In the genomic region with DNA sequence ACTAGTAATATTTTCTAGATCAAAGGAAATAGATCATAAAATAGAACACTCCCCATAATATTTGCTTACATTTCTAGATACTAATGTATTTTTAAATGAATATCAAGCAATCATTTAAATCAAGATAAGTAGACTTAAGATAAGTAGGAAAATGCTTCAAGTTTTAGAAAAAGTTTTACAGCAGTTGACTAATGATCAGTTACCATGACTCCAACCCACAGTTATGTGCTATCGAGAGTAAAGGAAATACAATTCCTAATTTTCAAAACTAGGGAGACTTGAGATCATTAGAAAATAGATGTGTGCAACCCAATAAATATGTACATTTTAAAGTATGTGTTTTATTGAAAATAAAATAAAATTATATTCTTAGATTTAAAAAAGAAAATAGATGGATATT, we compare ENCODE assay signal across 37 cellular contexts.
"Had no signal": no experiment of that assay in that cellular context is flagged by ENCODE, and none has a peak within 500 bp of the region (broad histone marks: within the 10 kb centered on the region; RNA-seq: fewer than 3 reads in every experiment).

No MANE protein-coding gene starts in this region.

- H3K4me3 Mint-ChIP-seq: activated B cell treated with CpG ODN at 0.5 μM for 24 hours; activated CD4-positive, alpha-beta memory T cell treated with anti-CD3 and anti-CD28 coated beads for 36 hours; activated CD4-positive, alpha-beta T cell treated with anti-CD3 and anti-CD28 coated beads, Interleukin-2, amount 10 ng/mL, durations not matched to agents 24 days and 14 days; activated CD8-positive, alpha-beta T cell treated with anti-CD3 and anti-CD28 coated beads for 36 hours; activated naive CD4-positive, alpha-beta T cell treated with anti-CD3 and anti-CD28 coated beads for 36 hours; activated naive CD8-positive, alpha-beta T cell treated with anti-CD3 and anti-CD28 coated beads for 36 hours; activated T-cell treated with anti-CD3 and anti-CD28 coated beads, Interleukin-2, amount 50 U/mL, for 4 hours; activated T-cell treated with anti-CD3 and anti-CD28 coated beads, Interleukin-2, amount 50 U/mL, for 72 hours; activated T-helper 1 cell treated with anti-CD3 and anti-CD28 coated beads, Interleukin-12 subunit alpha, Interleukin-12 subunit beta, Interleukin-2, Interleukin-4 antibody, amounts not matched to agents 30 ng/mL and 10 ng/mL and 1 ng/mL, durations not matched to agents 14 hours and 24 hours and 36 hours; activated T-helper 17 cell treated with anti-CD3 and anti-CD28 coated beads, Interleukin-2, amount 50 U/mL, for 72 hours; brain; central memory CD8-positive, alpha-beta T cell; T-helper 1 cell treated with Interleukin-12 subunit alpha and Interleukin-12 subunit beta and Interleukin-4 antibody, amounts not matched to agents 30 μg/mL and 1 μg/mL, for 36 hours; T-helper 2 cell treated with Interferon-gamma antibody and Interleukin-4, amounts not matched to agents 5 μg/mL and 100 μg/mL, for 36 hours had no signal

- H3K27me3 Mint-ChIP-seq: activated B cell treated with CpG ODN at 0.5 μM for 24 hours; activated CD4-positive, alpha-beta memory T cell treated with anti-CD3 and anti-CD28 coated beads for 36 hours; activated CD4-positive, alpha-beta T cell treated with anti-CD3 and anti-CD28 coated beads, Interleukin-2, amount 10 ng/mL, durations not matched to agents 24 days and 14 days; activated CD8-positive, alpha-beta T cell treated with anti-CD3 and anti-CD28 coated beads for 36 hours; activated naive CD8-positive, alpha-beta T cell treated with anti-CD3 and anti-CD28 coated beads for 36 hours; activated T-helper 17 cell treated with anti-CD3 and anti-CD28 coated beads, Interleukin-2, amount 50 U/mL, for 72 hours; brain; central memory CD8-positive, alpha-beta T cell had no signal

- H3K36me3 ChIP-seq: adrenal gland, cardiac muscle cell, WERI-Rb-1 had no signal

- H3K36me3 Mint-ChIP-seq: activated CD4-positive, alpha-beta memory T cell treated with anti-CD3 and anti-CD28 coated beads for 36 hours; activated naive CD4-positive, alpha-beta T cell treated with anti-CD3 and anti-CD28 coated beads, Interleukin-2, amount 50 U/mL, for 72 hours; brain had no signal

- DNase-seq: activated B cell treated with CpG ODN at 0.5 μM for 24 hours; activated CD4-positive, alpha-beta memory T cell treated with anti-CD3 and anti-CD28 coated beads for 36 hours; activated CD4-positive, alpha-beta T cell treated with anti-CD3 and anti-CD28 coated beads for 4 hours; activated CD4-positive, alpha-beta T cell treated with anti-CD3 and anti-CD28 coated beads, Interleukin-2, amount 10 ng/mL, durations not matched to agents 24 days and 14 days; activated CD4-positive, alpha-beta T cell treated with anti-CD3 and anti-CD28 coated beads, Interleukin-2, amount 50 U/mL, for 1 hour; activated CD4-positive, alpha-beta T cell treated with anti-CD3 and anti-CD28 coated beads, Interleukin-2, amount 50 U/mL, for 4 hours; activated CD4-positive, CD25-positive, alpha-beta regulatory T cell treated with anti-CD3 and anti-CD28 coated beads, Interleukin-2, amount 50 U/mL, for 72 hours; activated CD8-positive, alpha-beta memory T cell treated with anti-CD3 and anti-CD28 coated beads, Interleukin-2, amount 50 U/mL, for 4 hours; activated CD8-positive, alpha-beta T cell treated with anti-CD3 and anti-CD28 coated beads for 36 hours; activated effector memory CD4-positive, alpha-beta T cell treated with anti-CD3 and anti-CD28 coated beads, Interleukin-2, amount 50 U/mL, for 16 hours; activated gamma-delta T cell treated with Interleukin-2 at 50 U/mL for 16 hours; activated naive CD4-positive, alpha-beta T cell; activated naive CD4-positive, alpha-beta T cell treated with anti-CD3 and anti-CD28 coated beads for 36 hours; activated naive CD4-positive, alpha-beta T cell treated with anti-CD3 and anti-CD28 coated beads, Interleukin-2, amount 50 U/mL, for 16 hours; activated naive CD8-positive, alpha-beta T cell treated with anti-CD3 and anti-CD28 coated beads for 36 hours; activated T-cell treated with anti-CD3 and anti-CD28 coated beads for 4 hours; activated T-cell treated with anti-CD3 and anti-CD28 coated beads, Interleukin-2, amount 50 U/mL, for 1 hour; activated T-cell treated with anti-CD3 and anti-CD28 coated beads, Interleukin-2, amount 50 U/mL, for 4 hours; activated T-cell treated with anti-CD3 and anti-CD28 coated beads, Interleukin-2, amount 50 U/mL, for 72 hours; adrenal gland; amniotic stem cell; aorta; caudate nucleus; cerebellar nuclear complex; T-helper 1 cell; T-helper 2 cell; T-helper 9 cell; WERI-Rb-1 had no signal

- H3K4me3 ChIP-seq: adrenal gland, cardiac muscle cell had no signal

- H3K9me3 Mint-ChIP-seq: activated B cell treated with CpG ODN at 0.5 μM for 24 hours; activated CD4-positive, alpha-beta memory T cell treated with anti-CD3 and anti-CD28 coated beads for 36 hours; activated CD4-positive, alpha-beta T cell treated with anti-CD3 and anti-CD28 coated beads, Interleukin-2, amount 10 ng/mL, durations not matched to agents 24 days and 14 days; activated CD8-positive, alpha-beta T cell treated with anti-CD3 and anti-CD28 coated beads for 36 hours; activated naive CD4-positive, alpha-beta T cell treated with anti-CD3 and anti-CD28 coated beads for 36 hours; activated naive CD4-positive, alpha-beta T cell treated with anti-CD3 and anti-CD28 coated beads, Interleukin-2, amount 50 U/mL, for 72 hours; activated naive CD8-positive, alpha-beta T cell treated with anti-CD3 and anti-CD28 coated beads for 36 hours; activated T-cell treated with anti-CD3 and anti-CD28 coated beads, Interleukin-2, amount 50 U/mL, for 4 hours; activated T-cell treated with anti-CD3 and anti-CD28 coated beads, Interleukin-2, amount 50 U/mL, for 72 hours; activated T-helper 1 cell treated with anti-CD3 and anti-CD28 coated beads, Interleukin-12 subunit alpha, Interleukin-12 subunit beta, Interleukin-2, Interleukin-4 antibody, amounts not matched to agents 30 ng/mL and 10 ng/mL and 1 ng/mL, durations not matched to agents 14 hours and 24 hours and 36 hours; activated T-helper 17 cell treated with anti-CD3 and anti-CD28 coated beads, Interleukin-2, amount 50 U/mL, for 72 hours; brain; central memory CD8-positive, alpha-beta T cell; T-helper 1 cell treated with Interleukin-12 subunit alpha and Interleukin-12 subunit beta and Interleukin-4 antibody, amounts not matched to agents 30 μg/mL and 1 μg/mL, for 36 hours; T-helper 2 cell treated with Interferon-gamma antibody and Interleukin-4, amounts not matched to agents 5 μg/mL and 100 μg/mL, for 36 hours had no signal

- H3K27me3 ChIP-seq: adrenal gland, cardiac muscle cell had no signal

- H3K9me3 ChIP-seq: adrenal gland had no signal

- H3K27ac ChIP-seq: adrenal gland, cardiac muscle cell, WERI-Rb-1 had no signal

- FAIRE-seq: bronchial epithelial cell had no signal

- H3K27ac Mint-ChIP-seq: activated B cell treated with CpG ODN at 0.5 μM for 24 hours; activated CD4-positive, alpha-beta memory T cell treated with anti-CD3 and anti-CD28 coated beads for 36 hours; activated CD4-positive, alpha-beta T cell treated with anti-CD3 and anti-CD28 coated beads, Interleukin-2, amount 10 ng/mL, durations not matched to agents 24 days and 14 days; activated CD8-positive, alpha-beta T cell treated with anti-CD3 and anti-CD28 coated beads for 36 hours; activated naive CD4-positive, alpha-beta T cell treated with anti-CD3 and anti-CD28 coated beads for 36 hours; activated naive CD4-positive, alpha-beta T cell treated with anti-CD3 and anti-CD28 coated beads, Interleukin-2, amount 50 U/mL, for 72 hours; activated naive CD8-positive, alpha-beta T cell treated with anti-CD3 and anti-CD28 coated beads for 36 hours; activated T-cell treated with anti-CD3 and anti-CD28 coated beads, Interleukin-2, amount 50 U/mL, for 72 hours; activated T-helper 1 cell treated with anti-CD3 and anti-CD28 coated beads, Interleukin-12 subunit alpha, Interleukin-12 subunit beta, Interleukin-2, Interleukin-4 antibody, amounts not matched to agents 30 ng/mL and 10 ng/mL and 1 ng/mL, durations not matched to agents 14 hours and 24 hours and 36 hours; activated T-helper 17 cell treated with anti-CD3 and anti-CD28 coated beads, Interleukin-2, amount 50 U/mL, for 72 hours; brain; T-helper 1 cell treated with Interleukin-12 subunit alpha and Interleukin-12 subunit beta and Interleukin-4 antibody, amounts not matched to agents 30 μg/mL and 1 μg/mL, for 36 hours; T-helper 2 cell treated with Interferon-gamma antibody and Interleukin-4, amounts not matched to agents 5 μg/mL and 100 μg/mL, for 36 hours had no signal
